Comparison of ENCODE assay signal across 1 cellular context in genomic region chr2:15159206-15159605, GRCh38.
TF ChIP-seq lines count a peak whose summit lies in the region.

No MANE protein-coding gene starts in this region.

TF ChIP-seq in IMR-90, 13 proteins besides CTCF, POLR2A, EP300 and RAD21 (continued from another document):
- TF ChIP-seq BHLHE40 (IDR thresholded peaks at IDR 0.05; ENCODE audit: low read depth, low read length), result no peak
